In the genomic region with DNA sequence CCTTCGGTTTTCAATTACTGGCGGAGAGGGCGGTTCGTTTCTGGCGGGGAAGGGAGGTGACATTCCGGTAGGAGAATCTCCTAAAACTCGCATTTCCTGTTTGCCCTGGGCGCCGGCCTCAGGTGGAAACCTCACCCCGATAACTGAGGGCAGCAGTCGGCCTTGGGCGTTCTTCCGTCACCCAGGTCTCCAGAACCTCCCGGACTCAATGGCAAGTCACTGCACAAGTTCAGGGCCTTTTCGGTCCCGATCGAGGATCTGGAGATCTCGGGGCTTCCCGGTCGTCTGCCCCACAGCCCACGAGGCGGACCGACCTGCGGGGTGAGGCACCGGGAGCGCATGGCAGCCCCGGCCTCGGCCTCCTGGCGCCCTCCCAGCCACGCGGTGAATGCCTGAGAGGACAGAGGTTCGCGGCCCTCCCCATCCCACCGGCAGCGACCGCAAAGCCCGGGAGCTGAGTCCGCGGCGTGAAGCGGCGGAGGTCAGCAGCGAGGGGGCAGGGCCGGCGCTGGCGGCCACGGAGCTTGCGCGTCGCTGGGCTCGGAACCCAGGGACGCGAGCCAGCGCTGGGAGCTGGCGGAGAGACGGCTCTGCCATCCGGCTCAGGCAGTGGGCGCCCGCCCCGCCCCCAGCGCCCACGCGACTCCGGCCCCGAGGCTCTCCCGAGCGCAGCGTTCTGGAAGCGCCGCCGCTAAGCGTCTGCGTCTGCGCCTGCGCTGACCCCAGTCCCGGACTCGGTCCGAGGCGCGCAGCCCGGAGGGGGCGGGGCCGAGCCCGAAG, we compare ENCODE assay signal across 8 cellular contexts. TPM values are rescaled to one million over a fixed set of nuclear protein-coding genes. Genes with fewer than 3 reads are reported as not detected.
A peak's percentile ranks its signal among the peaks of the same experiment; 100 is the strongest.
DNase-seq lines count a peak whose midpoint lies in the region; ATAC-seq and TF ChIP-seq lines count a peak whose summit lies in the region.

No MANE protein-coding gene starts in this region.

- ATAC-seq in GM21381 (IDR thresholded peaks at IDR 0.05; ENCODE audit: unreplicated experiment) (peak; percentile 83), mucosa of descending colon (peak; percentile 98)

- no peaks in the 10 kb centered on the region for H3K27me3 Mint-ChIP-seq in Caco-2 (ENCODE audit: insufficient read depth, unreplicated experiment)

- peak overlapping the region; percentile 75 for H3K9ac ChIP-seq in OCI-LY1 (ENCODE audit: low read length)

- peak overlapping the region; percentile 76 for H3K4me2 ChIP-seq in OCI-LY1 (ENCODE audit: low read length)

- DNase-seq in Caco-2 = peak; percentile 89 to 97
- DNase-seq in HUDEP-2 (lab: John Stamatoyannopoulos, UW; ENCODE audit: unreplicated experiment in 76 of 76) = peak in 73 of 76 experiments; percentile 58 to 97 (median 87)
- peak; percentile 81 for DNase-seq in activated T-cell treated with anti-CD3 and anti-CD28 coated beads for 4 hours
- DNase-seq in epithelial cell of prostate (ENCODE audit: low read depth, low spot score) = peak; percentile 34
- DNase-seq in mucosa of descending colon = peak; percentile 91 to 98 (median 92)
- peak; percentile 73 to 76 for DNase-seq in stimulated activated CD8-positive, alpha-beta memory T cell treated with anti-CD3 and anti-CD28 coated beads, Interleukin-4, amount 100 ng/mL, for 1 hour (ENCODE audit: low read depth in 2 of 2, low spot score in 1 of 2)

- BruUV-seq in Caco-2 (replicated peaks; lab: Mats Ljungman, UMichigan) = TSS peak; percentile 56

- no peaks in the 10 kb centered on the region for H3K9me3 Mint-ChIP-seq in Caco-2 (ENCODE audit: unreplicated experiment)

- H3K4me1 ChIP-seq in Caco-2 (0 out of 2 replicates have a peak, but pooled peaks cover 4% of the 10 kb centered on the region), OCI-LY1 (ENCODE audit: insufficient read depth, low read length, severe bottlenecking) (peaks cover 10% of the 10 kb centered on the region), mucosa of descending colon (ENCODE audit: low read depth) (peaks cover 4% of the 10 kb centered on the region)

- H3K27me3 ChIP-seq in Caco-2 (replicated peaks; ENCODE audit: control insufficient read depth, insufficient read depth, low read length) = no peaks in the 10 kb centered on the region
- H3K27me3 ChIP-seq in OCI-LY1 (ENCODE audit: insufficient read depth, low read length) = no peaks in the 10 kb centered on the region

- H3K79me2 ChIP-seq in OCI-LY1 (ENCODE audit: insufficient read depth, low read length) = no peaks in the 10 kb centered on the region

- no peak overlapping the region for H2AFZ ChIP-seq in OCI-LY1 (ENCODE audit: low read length)

- H3K36me3 ChIP-seq in Caco-2 (ENCODE audit: control insufficient read depth, insufficient read depth, low read length) (no peaks in the 10 kb centered on the region), OCI-LY1 (ENCODE audit: insufficient read depth, low read length) (no peaks in the 10 kb centered on the region), mucosa of descending colon (ENCODE audit: low read depth) (no peaks in the 10 kb centered on the region)

- H3K9me3 ChIP-seq in Caco-2 = no peaks in the 10 kb centered on the region
- no peaks in the 10 kb centered on the region for H3K9me3 ChIP-seq in OCI-LY1 (ENCODE audit: low read length)
- no peaks in the 10 kb centered on the region for H3K9me3 ChIP-seq in mucosa of descending colon

- H3K4me3 ChIP-seq in Caco-2 (ENCODE audit: low read depth, low read length) (peak overlapping the region; percentile 78), OCI-LY1 (ENCODE audit: low read depth, low read length, poor library complexity, severe bottlenecking) (peak overlapping the region; percentile 70), mucosa of descending colon (peak overlapping the region; percentile 56)

- intact Hi-C loops in Caco-2 (cut with micrococcal nuclease; ENCODE audit: unreplicated experiment) = loop anchor here (5.0 to 10.0 kb wide), 2 partner anchors 61 to 169 kb away; no protein-coding TSS in a partner anchor
- intact Hi-C loops in mucosa of descending colon (cut with DNase I, micrococcal nuclease) = no loop called here

- TF ChIP-seq CTCF in Caco-2 (IDR thresholded peaks at IDR 0.05; ENCODE audit: insufficient read depth in 1 of 2, low read depth in 1 of 2, low read length in 1 of 2, severe bottlenecking in 1 of 2, unreplicated experiment in 1 of 2) (no peak), OCI-LY1 (IDR thresholded peaks at IDR 0.05; ENCODE audit: low read length) (no peak), mucosa of descending colon (IDR thresholded peaks at IDR 0.05) (no peak)

- no peak overlapping the region for H3K27ac ChIP-seq in OCI-LY1 (ENCODE audit: low read depth, low read length, poor library complexity, severe bottlenecking)
- H3K27ac ChIP-seq in epithelial cell of prostate = peak overlapping the region; percentile 98

- POLR2A ChIA-PET in Caco-2 (lab: Charles Lee) = interaction anchor here (0.6 to 1.0 kb wide), 3 partner anchors 74 to 305 kb away, joined by 3 to 5 read pairs (median 4); no protein-coding TSS in a partner anchor

- H3K9me2 ChIP-seq in OCI-LY1 (ENCODE audit: low read depth, low read length) = no peaks in the 10 kb centered on the region

- H4K20me1 ChIP-seq in OCI-LY1 (ENCODE audit: insufficient read depth, low read length) = no peaks in the 10 kb centered on the region

- peak overlapping the region; percentile 68 for H3K4me3 Mint-ChIP-seq in Caco-2 (ENCODE audit: unreplicated experiment)

- H3F3A ChIP-seq in OCI-LY1 (ENCODE audit: insufficient read depth, low read length) = no peaks in the 10 kb centered on the region

- H3K4me1 Mint-ChIP-seq in Caco-2 (ENCODE audit: low read depth, unreplicated experiment) = peaks cover 14% of the 10 kb centered on the region

- H3K27ac Mint-ChIP-seq in Caco-2 (ENCODE audit: unreplicated experiment) = peak overlapping the region; percentile 71

- CTCF ChIA-PET in Caco-2 (lab: Charles Lee) = interaction anchor here (1.1 kb wide), 1 partner anchor 70 kb away, joined by 10 read pairs; no protein-coding TSS in a partner anchor

- peaks cover 19% of the 10 kb centered on the region for H3K36me3 Mint-ChIP-seq in Caco-2 (ENCODE audit: insufficient read depth, unreplicated experiment)

RNA-seq across cellular contexts. Expression of a gene that starts 58.4 kb away (rescaled TPM):
- total RNA-seq in Caco-2 (2022) (not detected in 2 replicates), mucosa of descending colon (1 to 10 TPM in 1 of 3 donors, under 1 TPM in 2; 0.35 to 1.2 (median 0.41) TPM)

Comparison
In these comparisons a context has a peak if more than half of its experiments do, and no peak if none do; other contexts are left out.
1. DNase-seq: peak in every context shown above with its lines; median percentile 93 in Caco-2; 92 in mucosa of descending colon; 87 in HUDEP-2; 81 in activated T-cell treated with anti-CD3 and anti-CD28 coated beads for 4 hours; 74 in stimulated activated CD8-positive, alpha-beta memory T cell treated with anti-CD3 and anti-CD28 coated beads, Interleukin-4, amount 100 ng/mL, for 1 hour; 34 in epithelial cell of prostate.